3 cellular contexts compared by ENCODE assay signal in genomic region chr4:99534699-99535098, GRCh38. TPM values are rescaled to one million over a fixed set of nuclear protein-coding genes. Genes with fewer than 3 reads are reported as not detected.
"Had no signal": no experiment of that assay in that cellular context is flagged by ENCODE, and none has a peak within 500 bp of the region (broad histone marks: within the 10 kb centered on the region; RNA-seq: fewer than 3 reads in every experiment).

No MANE protein-coding gene starts in this region.

RNA-seq across cellular contexts. Expression of gene C4orf17, which starts 23.9 kb away (rescaled TPM):
- total RNA-seq: LHCN-M2, M059J, MCF 10A had no signal
